Comparison of ENCODE assay signal across 13 cellular contexts in the genomic region with DNA sequence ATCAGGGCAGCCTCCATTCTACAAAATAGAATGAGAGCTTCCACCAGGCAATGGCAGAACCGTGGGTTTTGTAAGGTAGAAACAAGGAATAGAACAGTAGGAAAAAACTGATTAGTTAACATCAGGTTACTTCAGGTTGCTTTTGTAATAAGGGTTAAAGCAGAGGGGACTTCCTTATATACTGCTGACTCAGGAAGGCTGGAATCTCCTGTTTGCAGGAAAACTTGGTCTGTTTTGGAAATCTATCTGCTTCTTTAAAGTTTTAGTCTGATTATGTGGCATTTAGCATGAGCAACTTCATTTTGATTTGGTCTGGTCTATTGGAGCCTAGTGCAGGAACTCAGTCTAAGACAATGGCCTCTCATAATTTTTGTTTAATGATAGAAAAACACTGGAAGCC.
"Had no signal": no experiment of that assay in that cellular context is flagged by ENCODE, and none has a peak within 500 bp of the region (broad histone marks: within the 10 kb centered on the region; RNA-seq: fewer than 3 reads in every experiment).

No MANE protein-coding gene starts in this region.

- H3K36me3 ChIP-seq: stomach, tibial artery had no signal

- H3K36me3 Mint-ChIP-seq: natural killer cell had no signal

- ATAC-seq: activated naive CD8-positive, alpha-beta T cell treated with anti-CD3 and anti-CD28 coated beads, Interleukin-2, amount 50 U/mL, for 24 hours; mucosa of descending colon; natural killer cell; T-helper 17 cell had no signal

- H3K4me1 ChIP-seq: stomach, tibial artery had no signal

- H3K9me3 ChIP-seq: mucosa of descending colon, tibial artery had no signal

- DNase-seq: activated B cell treated with CpG ODN at 0.5 μM for 24 hours; activated CD4-positive, alpha-beta T cell treated with anti-CD3 and anti-CD28 coated beads, Interleukin-2, amount 10 ng/mL, durations not matched to agents 24 days and 14 days; activated naive CD4-positive, alpha-beta T cell treated with Interleukin-2 at 50 U/mL for 16 hours; activated naive CD8-positive, alpha-beta T cell treated with anti-CD3 and anti-CD28 coated beads, Interleukin-2, amount 50 U/mL, for 24 hours; cortex of kidney; effector memory CD4-positive, alpha-beta T cell; glutamatergic neuron; immature natural killer cell; natural killer cell; stomach; T-helper 17 cell; tibial artery had no signal

- H3K27ac ChIP-seq: stomach, tibial artery had no signal

- H3K9me3 Mint-ChIP-seq: natural killer cell had no signal

- H3K27me3 Mint-ChIP-seq: activated naive CD8-positive, alpha-beta T cell treated with anti-CD3 and anti-CD28 coated beads, Interleukin-2, amount 50 U/mL, for 24 hours had no signal

- H3K4me3 ChIP-seq: mucosa of descending colon, stomach, tibial artery had no signal

- H3K27ac Mint-ChIP-seq: activated B cell treated with CpG ODN at 0.5 μM for 24 hours; activated CD4-positive, alpha-beta T cell treated with anti-CD3 and anti-CD28 coated beads, Interleukin-2, amount 10 ng/mL, durations not matched to agents 24 days and 14 days; activated naive CD8-positive, alpha-beta T cell treated with anti-CD3 and anti-CD28 coated beads, Interleukin-2, amount 50 U/mL, for 24 hours; immature natural killer cell; natural killer cell; T-helper 17 cell had no signal

- H3K4me1 Mint-ChIP-seq: activated B cell treated with CpG ODN at 0.5 μM for 24 hours; activated CD4-positive, alpha-beta T cell treated with anti-CD3 and anti-CD28 coated beads, Interleukin-2, amount 10 ng/mL, durations not matched to agents 24 days and 14 days; activated naive CD8-positive, alpha-beta T cell treated with anti-CD3 and anti-CD28 coated beads, Interleukin-2, amount 50 U/mL, for 24 hours; immature natural killer cell; natural killer cell had no signal

- H3K4me3 Mint-ChIP-seq: activated B cell treated with CpG ODN at 0.5 μM for 24 hours; activated CD4-positive, alpha-beta T cell treated with anti-CD3 and anti-CD28 coated beads, Interleukin-2, amount 10 ng/mL, durations not matched to agents 24 days and 14 days; activated naive CD8-positive, alpha-beta T cell treated with anti-CD3 and anti-CD28 coated beads, Interleukin-2, amount 50 U/mL, for 24 hours; immature natural killer cell; natural killer cell; T-helper 17 cell had no signal
